In the genomic region with DNA sequence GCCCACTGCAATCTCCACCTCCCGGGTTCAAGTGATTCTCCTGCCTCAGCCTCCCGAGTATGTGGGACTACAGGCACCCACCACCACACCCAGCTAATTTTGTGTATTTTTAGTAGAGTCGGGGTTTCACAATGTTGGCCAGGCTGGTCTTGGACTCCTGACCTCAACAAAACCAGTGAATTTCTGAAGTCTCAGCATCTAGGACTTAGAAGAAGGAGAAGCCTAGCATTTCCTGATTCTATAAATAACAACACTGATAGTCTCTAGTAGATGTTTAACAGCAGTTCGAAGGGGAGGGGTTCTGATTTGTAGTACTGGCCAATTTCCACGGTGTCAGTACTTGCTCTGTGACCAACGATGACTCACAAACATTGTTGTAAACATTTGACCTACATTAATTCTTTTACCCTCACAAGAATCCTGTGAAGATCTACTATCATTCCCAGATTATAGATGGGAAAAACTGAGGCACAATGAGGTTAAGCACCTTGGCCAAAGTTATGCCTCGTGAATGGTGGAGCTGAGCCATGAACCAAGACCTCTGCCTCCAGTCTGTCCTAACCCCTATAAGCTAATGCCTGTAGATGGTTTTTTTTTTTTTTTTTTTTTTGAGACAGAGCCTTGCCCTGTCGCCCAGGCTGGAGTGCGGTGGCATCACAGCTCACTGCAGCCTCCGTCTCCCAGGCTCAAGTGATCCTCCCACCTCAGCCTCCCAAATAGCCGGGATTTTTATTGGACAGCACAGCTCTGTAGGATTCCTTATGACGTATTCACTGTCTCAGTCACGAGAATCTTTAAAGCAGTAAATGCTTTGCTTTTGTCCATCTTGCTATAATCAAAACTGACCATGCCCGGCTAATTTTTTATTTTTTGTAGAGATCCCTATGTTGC, we compare ENCODE assay signal across 8 cellular contexts.
DNase-seq lines count a peak whose midpoint lies in the region; TF ChIP-seq lines count a peak whose summit lies in the region.

No MANE protein-coding gene starts in this region.

- no peaks in the 10 kb centered on the region for H3K9me3 ChIP-seq in tibial artery

- H3K36me3 Mint-ChIP-seq in activated naive CD8-positive, alpha-beta T cell: peaks cover 5% of the 10 kb centered on the region

- no peaks in the 10 kb centered on the region for H3K27me3 Mint-ChIP-seq in activated naive CD8-positive, alpha-beta T cell

- DNase-seq in stimulated activated naive CD4-positive, alpha-beta T cell treated with Interleukin-2 at 50 U/mL for 16 hours (lab: John Stamatoyannopoulos, UW): peak; percentile 10
- no peak for DNase-seq in stimulated activated naive CD4-positive, alpha-beta T cell (lab: John Stamatoyannopoulos, UW)
- DNase-seq in hepatic stellate cell (ENCODE audit: low spot score) (peak; percentile 83), tibial artery (peak in 1 of 2 donors; percentile 28), GM13977 (ENCODE audit: low spot score) (no peak), NCI-H526 treated with DMSO at 0.1 percent for 48 hours (lab: John Stamatoyannopoulos, UW) (no peak), inferior parietal cortex (ENCODE audit: extremely low spot score) (no peak)

- H3K27ac Mint-ChIP-seq in activated naive CD8-positive, alpha-beta T cell: peak overlapping the region; percentile 79

- intact Hi-C loops in tibial artery (cut with DNase I; ENCODE audit: low total_unique reads): no loop called here

- H3K27me3 ChIP-seq in tibial artery: no peaks in the 10 kb centered on the region

- peaks cover 32% of the 10 kb centered on the region for H3K4me1 Mint-ChIP-seq in activated naive CD8-positive, alpha-beta T cell (ENCODE audit: low read depth)

- peaks cover 0 to 20% (median 17%) of the 10 kb centered on the region in 4 donors for H3K4me1 ChIP-seq in tibial artery

- peak overlapping the region; percentile 21 for H3K4me3 Mint-ChIP-seq in activated naive CD8-positive, alpha-beta T cell

- peak overlapping the region; percentile 7 to 23 for H3K27ac ChIP-seq in tibial artery

- in situ Hi-C loops in GM13977 (cut with MboI; ENCODE audit: low pct_unique_long_range_greater_than_20kb, low sequenced_read_pairs, unreplicated experiment): no loop called here

- no peak for TF ChIP-seq CTCF in tibial artery (IDR thresholded peaks at IDR 0.05)
- no peak for TF ChIP-seq CTCF in GM13977 (IDR thresholded peaks at IDR 0.05; ENCODE audit: extremely low read depth, insufficient read depth, missing control alignments)

- H3K9me3 Mint-ChIP-seq in activated naive CD8-positive, alpha-beta T cell (ENCODE audit: low read depth): no peaks in the 10 kb centered on the region

- peaks cover 0 to 19% (median 0%) of the 10 kb centered on the region in 3 donors for H3K36me3 ChIP-seq in tibial artery

- no peak overlapping the region for H3K4me3 ChIP-seq in tibial artery

Comparison
In these comparisons a context has a peak if more than half of its experiments do, and no peak if none do; other contexts are left out.
1. DNase-seq: peak in stimulated activated naive CD4-positive, alpha-beta T cell treated with Interleukin-2 at 50 U/mL for 16 hours (single experiment) and hepatic stellate cell (single experiment); none in stimulated activated naive CD4-positive, alpha-beta T cell (0 of 6), GM13977 (single experiment), NCI-H526 treated with DMSO at 0.1 percent for 48 hours (single experiment) and inferior parietal cortex (single experiment).